16 cellular contexts compared by ENCODE assay signal in genomic region chr5:164336276-164336675, GRCh38.
DNase-seq lines count a peak whose midpoint lies in the region; ATAC-seq and TF ChIP-seq lines count a peak whose summit lies in the region.
"Had no signal": no experiment of that assay in that cellular context is flagged by ENCODE, and none has a peak within 500 bp of the region (broad histone marks: within the 10 kb centered on the region; RNA-seq: fewer than 3 reads in every experiment).

No MANE protein-coding gene starts in this region.

- intact Hi-C loops in Calu3 (cut with micrococcal nuclease; ENCODE audit: unreplicated experiment) (no loop called here), vagina (cut with DNase I) (no loop called here)

- no peak overlapping the region for H3K4me3 ChIP-seq in vagina
- H3K4me3 ChIP-seq: GM12878 had no signal

- no TSS peak for BruUV-seq in Calu3 (replicated peaks; lab: Mats Ljungman, UMichigan)

- H3K27ac Mint-ChIP-seq in Calu3 (ENCODE audit: unreplicated experiment), result peak overlapping the region; percentile 63
- H3K27ac Mint-ChIP-seq in chondrocyte (ENCODE audit: unreplicated experiment), result peak overlapping the region; percentile 67
- H3K27ac Mint-ChIP-seq in osteocyte (ENCODE audit: unreplicated experiment), result peak overlapping the region; percentile 83
- H3K27ac Mint-ChIP-seq: CD14-positive monocyte, HFFc6 had no signal

- no peaks in the 10 kb centered on the region for H3K27me3 ChIP-seq in vagina

- H3K36me3 ChIP-seq in vagina, result no peaks in the 10 kb centered on the region

- H3K4me3 Mint-ChIP-seq in Calu3 (ENCODE audit: low read depth, unreplicated experiment) (no peak overlapping the region), chondrocyte (ENCODE audit: unreplicated experiment) (no peak overlapping the region), osteocyte (ENCODE audit: unreplicated experiment) (no peak overlapping the region)
- H3K4me3 Mint-ChIP-seq: CD14-positive monocyte, HFFc6 had no signal

- CTCF ChIA-PET in Calu3 (lab: Charles Lee), result no interaction called here

- DNase-seq in Calu3, result no peak
- DNase-seq in chondrocyte (ENCODE audit: low spot score), result no peak
- no peak for DNase-seq in osteocyte (ENCODE audit: extremely low spot score, unreplicated experiment)
- no peak for DNase-seq in COLO829 (ENCODE audit: low spot score)
- DNase-seq in NK-92 (lab: John Stamatoyannopoulos, UW; ENCODE audit: unreplicated experiment), result no peak
- no peak for DNase-seq in AML-193 (lab: John Stamatoyannopoulos, UW)
- DNase-seq in vagina (ENCODE audit: extremely low spot score in 2 of 2), result no peak
- DNase-seq: DMS79, HFFc6, NCI-H1436 treated with DMSO at 0.1 percent for 48 hours, NCI-H2081 treated with DMSO at 0.1 percent for 48 hours, NCI-H2227 treated with DMSO at 0.1 percent for 48 hours, T-helper 1 cell had no signal

- H3K4me1 Mint-ChIP-seq in Calu3 (ENCODE audit: low read depth, unreplicated experiment) (peaks cover 22% of the 10 kb centered on the region), chondrocyte (ENCODE audit: low read depth) (peaks cover 24% of the 10 kb centered on the region), osteocyte (ENCODE audit: unreplicated experiment) (peaks cover 37% of the 10 kb centered on the region)
- H3K4me1 Mint-ChIP-seq: CD14-positive monocyte had no signal

- no peak for TF ChIP-seq POLR2A in vagina (IDR thresholded peaks at IDR 0.05)

- TF ChIP-seq CTCF in Calu3 (IDR thresholded peaks at IDR 0.05; ENCODE audit: unreplicated experiment) (no peak), chondrocyte (IDR thresholded peaks at IDR 0.05) (no peak), osteocyte (IDR thresholded peaks at IDR 0.05) (no peak), vagina (IDR thresholded peaks at IDR 0.05) (no peak)

- no peaks in the 10 kb centered on the region for H3K4me1 ChIP-seq in vagina

- no peaks in the 10 kb centered on the region for H3K9me3 Mint-ChIP-seq in Calu3 (ENCODE audit: low read depth, unreplicated experiment)
- no peaks in the 10 kb centered on the region for H3K9me3 Mint-ChIP-seq in chondrocyte (ENCODE audit: low read depth)
- H3K9me3 Mint-ChIP-seq in osteocyte (ENCODE audit: unreplicated experiment), result peaks cover 3% of the 10 kb centered on the region

- peak; percentile 14 for ATAC-seq in HG03442 (IDR thresholded peaks at IDR 0.05; ENCODE audit: unreplicated experiment)

- no peak overlapping the region for H3K27ac ChIP-seq in vagina

- no peaks in the 10 kb centered on the region for H3K9me3 ChIP-seq in vagina

- H3K36me3 Mint-ChIP-seq in Calu3 (ENCODE audit: insufficient read depth, unreplicated experiment) (no peaks in the 10 kb centered on the region), chondrocyte (ENCODE audit: low read depth) (no peaks in the 10 kb centered on the region), osteocyte (ENCODE audit: unreplicated experiment) (no peaks in the 10 kb centered on the region)
- H3K36me3 Mint-ChIP-seq: CD14-positive monocyte had no signal

- H3K27me3 Mint-ChIP-seq in Calu3 (ENCODE audit: unreplicated experiment), result no peaks in the 10 kb centered on the region
- no peaks in the 10 kb centered on the region for H3K27me3 Mint-ChIP-seq in chondrocyte (ENCODE audit: low read depth)
- H3K27me3 Mint-ChIP-seq in osteocyte (ENCODE audit: unreplicated experiment), result no peaks in the 10 kb centered on the region
